ENCODE assay signal across 10 cellular contexts in the genomic region with DNA sequence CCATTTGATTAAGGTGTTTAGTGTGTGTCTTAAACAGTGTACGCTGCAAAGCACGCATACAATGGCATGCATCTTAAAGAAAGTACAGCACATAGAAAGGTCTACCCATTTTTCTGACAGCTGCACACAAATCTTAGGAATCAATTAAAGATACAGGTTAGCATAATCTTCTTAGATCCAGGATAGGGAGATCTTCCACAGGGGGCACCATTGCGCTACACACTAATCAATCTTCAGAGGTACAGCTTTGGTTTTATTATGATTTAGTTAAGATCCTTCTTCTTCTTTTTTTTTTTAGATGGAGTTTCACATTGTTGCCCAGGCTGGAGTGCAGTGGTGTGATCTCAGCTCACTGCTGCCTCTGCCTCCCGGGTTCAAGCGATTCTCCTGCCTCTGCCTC.
DNase-seq lines count a peak whose midpoint lies in the region; ATAC-seq, FAIRE-seq and TF ChIP-seq lines count a peak whose summit lies in the region.
"Had no signal": no experiment of that assay in that cellular context is flagged by ENCODE, and none has a peak within 500 bp of the region (broad histone marks: within the 10 kb centered on the region; RNA-seq: fewer than 3 reads in every experiment).

No MANE protein-coding gene starts in this region.

- H3K36me3 ChIP-seq in endothelial cell of umbilical vein (ENCODE audit: control insufficient read depth in 2 of 2, extremely low read depth in 1 of 2, insufficient read depth in 2 of 2, low read length in 2 of 2): no peaks in the 10 kb centered on the region
- H3K36me3 ChIP-seq in esophagus muscularis mucosa: peaks cover 0 to 7% (median 2%) of the 10 kb centered on the region in 4 donors

- TF ChIP-seq POLR2A in endothelial cell of umbilical vein (IDR thresholded peaks at IDR 0.05; ENCODE audit: low read depth, low read length) (no peak), esophagus muscularis mucosa (IDR thresholded peaks at IDR 0.05; ENCODE audit: low read depth) (no peak)

- no peak overlapping the region for H2AFZ ChIP-seq in endothelial cell of umbilical vein (ENCODE audit: low read depth, low read length)

- H3K9me3 ChIP-seq in endothelial cell of umbilical vein (replicated peaks; ENCODE audit: control insufficient read depth, insufficient read depth, low read length) (no peaks in the 10 kb centered on the region), esophagus muscularis mucosa (no peaks in the 10 kb centered on the region)

- over 99% methylated on average over 5 of the region's 5 CpGs for WGBS in esophagus muscularis mucosa

- ATAC-seq in HG02798 (IDR thresholded peaks at IDR 0.05; ENCODE audit: poor library complexity, unreplicated experiment): no peak
- ATAC-seq: activated CD4-positive, CD25-positive, alpha-beta regulatory T cell treated with anti-CD3 and anti-CD28 coated beads, Interleukin-2, amount 50 U/mL, for 24 hours had no signal

- dilution Hi-C loops in endothelial cell of umbilical vein (cut with MboI; ENCODE audit: extremely low pct_ligation_motif_present, low sequenced_read_pairs): no loop called here

- H3K4me1 ChIP-seq in endothelial cell of umbilical vein (ENCODE audit: control insufficient read depth, extremely low read depth, insufficient read depth, low read length) (no peaks in the 10 kb centered on the region), esophagus muscularis mucosa (no peaks in the 10 kb centered on the region)

- no peak for FAIRE-seq in endothelial cell of umbilical vein (lab: Jason Lieb, UNC)

- no peak overlapping the region for H3K27ac ChIP-seq in 22Rv1
- no peak overlapping the region for H3K27ac ChIP-seq in endothelial cell of umbilical vein (ENCODE audit: insufficient read depth, low read depth, low read length)
- no peak overlapping the region for H3K27ac ChIP-seq in esophagus muscularis mucosa (replicated peaks in 1 of 4)

- intact Hi-C loops in endothelial cell of umbilical vein (cut with micrococcal nuclease) (loop anchor here (1.0 kb wide), 3 partner anchors 496 to 669 kb away; no protein-coding TSS in a partner anchor), esophagus muscularis mucosa (cut with DNase I) (no loop called here)

- H3K9me1 ChIP-seq in endothelial cell of umbilical vein (replicated peaks; ENCODE audit: control insufficient read depth, extremely low read depth, insufficient read depth, low read length): no peaks in the 10 kb centered on the region

- H3K4me2 ChIP-seq in endothelial cell of umbilical vein (ENCODE audit: insufficient read depth, low read length): no peak overlapping the region

- no TSS peak for BruUV-seq in endothelial cell of umbilical vein (replicated peaks; lab: Mats Ljungman, UMichigan)

- H3K27me3 ChIP-seq in endothelial cell of umbilical vein (ENCODE audit: control insufficient read depth in 2 of 2, insufficient read depth in 2 of 2, low read length in 2 of 2) (no peaks in the 10 kb centered on the region), esophagus muscularis mucosa (no peaks in the 10 kb centered on the region)

- DNase-seq in EL (peak; percentile 21), NCI-H524 treated with DMSO at 0.1 percent for 48 hours (lab: John Stamatoyannopoulos, UW) (peak; percentile 5), endothelial cell of umbilical vein (ENCODE audit: low read depth, low spot score) (peak; percentile 30), kidney tubule cell (ENCODE audit: low spot score) (no peak), esophagus muscularis mucosa (ENCODE audit: extremely low spot score) (no peak), midbrain (lab: John Stamatoyannopoulos, UW) (no peak)

- no peaks in the 10 kb centered on the region for H4K20me1 ChIP-seq in endothelial cell of umbilical vein (replicated peaks; ENCODE audit: control insufficient read depth, extremely low read depth, insufficient read depth, low read length)

- H3K79me2 ChIP-seq in endothelial cell of umbilical vein (ENCODE audit: control insufficient read depth, insufficient read depth, low read length): no peaks in the 10 kb centered on the region

- no peak overlapping the region for H3K9ac ChIP-seq in endothelial cell of umbilical vein (replicated peaks; ENCODE audit: extremely low read depth, insufficient read depth, low read length)

- CTCF ChIA-PET in endothelial cell of umbilical vein (lab: Charles Lee): interaction anchor here (0.6 to 2.3 kb wide), 24 partner anchors 10 to 871 kb away, joined by 3 to 17 read pairs (median 4); a partner anchor contains a TSS

- POLR2A ChIA-PET in endothelial cell of umbilical vein (lab: Charles Lee): no interaction called here

- H3K4me3 ChIP-seq in endothelial cell of umbilical vein (replicated peaks in 1 of 3; ENCODE audit: insufficient read depth in 1 of 3, low read depth in 1 of 3, low read length in 3 of 3): no peak overlapping the region
- no peak overlapping the region for H3K4me3 ChIP-seq in esophagus muscularis mucosa
- H3K4me3 ChIP-seq: lung had no signal

- TF ChIP-seq EP300 in esophagus muscularis mucosa (IDR thresholded peaks at IDR 0.05): no peak

- peak; percentile 50 for TF ChIP-seq CTCF in 22Rv1 (IDR thresholded peaks at IDR 0.05)
- peak; percentile 10 to 25 for TF ChIP-seq CTCF in endothelial cell of umbilical vein (IDR thresholded peaks at IDR 0.05; ENCODE audit: extremely low read depth in 1 of 2, insufficient read depth in 1 of 2, low read depth in 1 of 2, low read length in 2 of 2)
- peak in 1 of 3 experiments; percentile 5 for TF ChIP-seq CTCF in esophagus muscularis mucosa (IDR thresholded peaks at IDR 0.05)

TF ChIP-seq in endothelial cell of umbilical vein, 7 proteins besides CTCF, POLR2A, EP300 and RAD21:
- no peak for TF ChIP-seq MYC (IDR thresholded peaks at IDR 0.05; ENCODE audit: low read depth, low read length)
- no peak for TF ChIP-seq FOS (IDR thresholded peaks at IDR 0.05; ENCODE audit: borderline replicate concordance, insufficient read depth, low read length)
- TF ChIP-seq, protein P1, sequence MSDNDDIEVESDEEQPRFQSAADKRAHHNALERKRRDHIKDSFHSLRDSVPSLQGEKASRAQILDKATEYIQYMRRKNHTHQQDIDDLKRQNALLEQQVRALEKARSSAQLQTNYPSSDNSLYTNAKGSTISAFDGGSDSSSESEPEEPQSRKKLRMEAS (IDR thresholded peaks at IDR 0.05; ENCODE audit: insufficient read depth, insufficient read length): no peak
- TF ChIP-seq EZH2 (IDR thresholded peaks at IDR 0.05; ENCODE audit: borderline replicate concordance, low read depth, low read length, severe bottlenecking): no peak
- TF ChIP-seq JUN (IDR thresholded peaks at IDR 0.05; ENCODE audit: borderline replicate concordance, insufficient read depth, insufficient read length, low read depth): no peak
- no peak for TF ChIP-seq POLR2AphosphoS5 (IDR thresholded peaks at IDR 0.05; ENCODE audit: insufficient read depth, low read depth, low read length)
- no peak for TF ChIP-seq GATA2 (IDR thresholded peaks at IDR 0.05; ENCODE audit: insufficient read depth, insufficient read length, low read depth, low read length)

Comparison
In these comparisons a context has a peak if more than half of its experiments do, and no peak if none do; other contexts are left out.
1. DNase-seq: peak in EL (single experiment), NCI-H524 treated with DMSO at 0.1 percent for 48 hours (single experiment) and endothelial cell of umbilical vein (single experiment); none in kidney tubule cell (single experiment), esophagus muscularis mucosa (single experiment) and midbrain (single experiment).